Comparison of ENCODE assay signal across 8 cellular contexts in the genomic region with DNA sequence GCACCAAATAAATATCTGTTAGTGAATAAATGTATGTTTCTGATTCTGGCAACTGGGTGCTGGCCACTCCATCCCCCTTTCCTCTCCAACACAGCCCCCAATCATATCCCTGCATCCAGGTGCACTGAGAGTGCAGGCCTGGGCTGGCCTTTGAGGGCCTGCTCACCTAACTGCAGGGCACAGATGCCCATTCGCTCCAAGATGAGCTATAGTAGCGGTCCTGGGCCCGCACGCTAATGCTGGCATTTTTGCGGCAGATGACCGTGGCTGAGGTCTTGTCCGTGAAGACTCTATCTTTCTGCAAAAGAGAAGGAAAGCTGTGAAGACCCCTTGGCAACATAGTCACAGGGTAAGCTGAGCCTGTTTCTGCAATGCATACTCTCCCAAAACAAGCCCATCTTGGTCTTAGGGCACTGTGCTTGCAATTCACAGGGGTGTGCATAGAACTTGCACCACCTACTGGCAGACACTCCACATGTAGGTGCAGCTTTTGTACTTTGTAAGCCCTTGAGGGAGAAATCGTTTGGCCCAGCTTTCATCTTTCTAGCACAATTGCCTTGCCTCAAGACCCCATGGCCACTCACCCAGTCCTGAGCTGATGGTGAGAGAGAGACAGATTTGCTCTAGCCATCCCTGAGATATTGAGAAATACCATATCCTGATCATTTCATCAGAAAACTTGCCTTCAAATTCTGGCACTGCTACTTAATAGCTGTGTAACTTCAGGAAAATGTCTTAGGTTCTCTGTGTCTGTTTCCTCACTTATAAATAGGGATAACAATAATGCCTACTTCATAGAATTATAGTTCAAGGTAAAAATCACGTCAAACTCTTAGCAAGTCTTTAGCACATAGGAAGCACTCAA. TPM values are rescaled to one million over a fixed set of nuclear protein-coding genes. Genes with fewer than 3 reads are reported as not detected.
DNase-seq lines count a peak whose midpoint lies in the region; ATAC-seq and TF ChIP-seq lines count a peak whose summit lies in the region.

No MANE protein-coding gene starts in this region.

- H3K4me2 ChIP-seq in DOHH2 (ENCODE audit: low read length) = no peak overlapping the region
- no peak overlapping the region for H3K4me2 ChIP-seq in hepatocyte

- H3K27me3 ChIP-seq in DOHH2 (ENCODE audit: control insufficient read depth, low read length) = peaks cover 26% of the 10 kb centered on the region
- H3K27me3 ChIP-seq in hepatocyte = no peaks in the 10 kb centered on the region

- H3K4me1 ChIP-seq in DOHH2 (ENCODE audit: control insufficient read depth, low read length) (no peaks in the 10 kb centered on the region), hepatocyte (ENCODE audit: insufficient read depth) (no peaks in the 10 kb centered on the region)

- H3F3A ChIP-seq in DOHH2 (ENCODE audit: control insufficient read depth, insufficient read depth) = no peaks in the 10 kb centered on the region

- H4K20me1 ChIP-seq in DOHH2 (ENCODE audit: control insufficient read depth, insufficient read depth, low read depth, low read length) = no peaks in the 10 kb centered on the region
- no peaks in the 10 kb centered on the region for H4K20me1 ChIP-seq in hepatocyte (ENCODE audit: insufficient read depth, poor library complexity, severe bottlenecking)

- TF ChIP-seq CTCF in DOHH2 (IDR thresholded peaks at IDR 0.05; ENCODE audit: low read depth, low read length, poor library complexity, severe bottlenecking) (peak; percentile 76), hepatocyte (IDR thresholded peaks at IDR 0.05; ENCODE audit: poor library complexity) (peak; percentile 63)

- 79% methylated on average over 9 of the region's 9 CpGs for WGBS in hepatocyte (ENCODE audit: low lambda C conversion rate, missing lambda C conversion rate)

- ATAC-seq in GM21723 (IDR thresholded peaks at IDR 0.05; ENCODE audit: unreplicated experiment) (peak; percentile 54), GM21515 (IDR thresholded peaks at IDR 0.05; ENCODE audit: unreplicated experiment) (no peak)

- DNase-seq in NCI-H82 treated with DMSO at 0.1 percent for 48 hours (lab: John Stamatoyannopoulos, UW; ENCODE audit: unreplicated experiment) (peak; percentile 7), hepatocyte (ENCODE audit: low spot score) (peak; percentile 68), NK-92 (lab: John Stamatoyannopoulos, UW; ENCODE audit: unreplicated experiment) (no peak)
- DNase-seq in activated naive CD4-positive, alpha-beta T cell treated with Interleukin-2 at 50 U/mL for 16 hours = peak; percentile 41
- DNase-seq in stimulated activated CD4-positive, alpha-beta T cell treated with anti-CD3 and anti-CD28 coated beads, Interleukin-2, amount 100 ng/mL, for 4 hours (ENCODE audit: low read depth) = peak; percentile 38

- H3K27ac ChIP-seq in DOHH2 (ENCODE audit: low read depth, low read length) = no peak overlapping the region
- H3K27ac ChIP-seq in hepatocyte = no peak overlapping the region

- no peaks in the 10 kb centered on the region for H3K9me3 ChIP-seq in DOHH2 (ENCODE audit: control insufficient read depth, insufficient read depth, low read length)
- no peaks in the 10 kb centered on the region for H3K9me3 ChIP-seq in hepatocyte (ENCODE audit: low read depth)

- H3K9me2 ChIP-seq in DOHH2 (replicated peaks; ENCODE audit: control insufficient read depth, low read length) (no peaks in the 10 kb centered on the region), hepatocyte (replicated peaks; ENCODE audit: insufficient read depth) (no peaks in the 10 kb centered on the region)

- H3K4me3 ChIP-seq in DOHH2 (ENCODE audit: low read length) = no peak overlapping the region
- no peak overlapping the region for H3K4me3 ChIP-seq in hepatocyte

- H2AFZ ChIP-seq in hepatocyte = no peak overlapping the region

- H3K79me2 ChIP-seq in DOHH2 (ENCODE audit: control insufficient read depth, low read length) = no peaks in the 10 kb centered on the region
- no peaks in the 10 kb centered on the region for H3K79me2 ChIP-seq in hepatocyte

- H3K36me3 ChIP-seq in DOHH2 (ENCODE audit: control insufficient read depth, low read length) (no peaks in the 10 kb centered on the region), hepatocyte (replicated peaks; ENCODE audit: insufficient read depth, low read depth) (no peaks in the 10 kb centered on the region)

RNA-seq across cellular contexts. Expression of gene IL12B, which starts 13.5 kb away (rescaled TPM):
- not detected in 2 replicates for total RNA-seq in hepatocyte
- not detected in 2 replicates for polyA plus RNA-seq in hepatocyte

RNA-seq across cellular contexts. Expression of gene UBLCP1, which starts 53.7 kb away (rescaled TPM):
- 20.2 and 28.9 TPM in 2 replicates for total RNA-seq in hepatocyte
- polyA plus RNA-seq in hepatocyte = 19.3 and 24.4 TPM in 2 replicates
